2 cellular contexts compared by ENCODE assay signal in the genomic region with DNA sequence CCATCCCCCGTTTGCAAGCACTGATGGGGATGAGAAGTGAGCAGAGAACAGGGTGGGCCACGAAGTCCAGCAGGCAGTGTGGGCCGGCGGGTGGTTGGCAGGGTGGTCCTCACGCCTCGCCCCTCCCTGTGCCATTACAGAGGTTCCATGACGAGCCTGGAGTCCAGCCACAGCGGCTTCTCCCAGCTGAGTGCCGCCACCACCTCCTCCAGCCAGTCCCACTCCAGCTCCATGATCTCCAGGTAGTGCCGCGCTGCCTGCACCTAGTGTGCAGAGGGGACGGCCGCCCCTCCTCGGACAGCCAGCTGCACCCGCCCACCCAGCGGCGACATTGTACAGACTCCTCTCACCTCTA.
TF ChIP-seq lines count a peak whose summit lies in the region.

No MANE protein-coding gene starts in this region.

TF ChIP-seq in SK-N-SH, 30 proteins besides CTCF, POLR2A, EP300 and RAD21 (continued from another document):
- TF ChIP-seq, protein P1, sequence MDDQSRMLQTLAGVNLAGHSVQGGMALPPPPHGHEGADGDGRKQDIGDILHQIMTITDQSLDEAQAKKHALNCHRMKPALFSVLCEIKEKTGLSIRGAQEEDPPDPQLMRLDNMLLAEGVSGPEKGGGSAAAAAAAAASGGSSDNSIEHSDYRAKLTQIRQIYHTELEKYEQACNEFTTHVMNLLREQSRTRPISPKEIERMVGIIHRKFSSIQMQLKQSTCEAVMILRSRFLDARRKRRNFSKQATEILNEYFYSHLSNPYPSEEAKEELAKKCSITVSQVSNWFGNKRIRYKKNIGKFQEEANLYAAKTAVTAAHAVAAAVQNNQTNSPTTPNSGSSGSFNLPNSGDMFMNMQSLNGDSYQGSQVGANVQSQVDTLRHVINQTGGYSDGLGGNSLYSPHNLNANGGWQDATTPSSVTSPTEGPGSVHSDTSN (IDR thresholded peaks at IDR 0.05), result no peak
- TF ChIP-seq POLR2AphosphoS5 (IDR thresholded peaks at IDR 0.05; ENCODE audit: low read depth, low read length), result no peak
- TF ChIP-seq, protein P2, sequence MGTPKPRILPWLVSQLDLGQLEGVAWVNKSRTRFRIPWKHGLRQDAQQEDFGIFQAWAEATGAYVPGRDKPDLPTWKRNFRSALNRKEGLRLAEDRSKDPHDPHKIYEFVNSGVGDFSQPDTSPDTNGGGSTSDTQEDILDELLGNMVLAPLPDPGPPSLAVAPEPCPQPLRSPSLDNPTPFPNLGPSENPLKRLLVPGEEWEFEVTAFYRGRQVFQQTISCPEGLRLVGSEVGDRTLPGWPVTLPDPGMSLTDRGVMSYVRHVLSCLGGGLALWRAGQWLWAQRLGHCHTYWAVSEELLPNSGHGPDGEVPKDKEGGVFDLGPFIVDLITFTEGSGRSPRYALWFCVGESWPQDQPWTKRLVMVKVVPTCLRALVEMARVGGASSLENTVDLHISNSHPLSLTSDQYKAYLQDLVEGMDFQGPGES (IDR thresholded peaks at IDR 0.05; ENCODE audit: low read depth, low read length), result no peak

TF ChIP-seq in SK-N-SH treated with all-trans-retinoic acid at 6 μM for 48 hours, 23 proteins besides CTCF, POLR2A, EP300 and RAD21 (continued from another document):
- TF ChIP-seq, protein P3, sequence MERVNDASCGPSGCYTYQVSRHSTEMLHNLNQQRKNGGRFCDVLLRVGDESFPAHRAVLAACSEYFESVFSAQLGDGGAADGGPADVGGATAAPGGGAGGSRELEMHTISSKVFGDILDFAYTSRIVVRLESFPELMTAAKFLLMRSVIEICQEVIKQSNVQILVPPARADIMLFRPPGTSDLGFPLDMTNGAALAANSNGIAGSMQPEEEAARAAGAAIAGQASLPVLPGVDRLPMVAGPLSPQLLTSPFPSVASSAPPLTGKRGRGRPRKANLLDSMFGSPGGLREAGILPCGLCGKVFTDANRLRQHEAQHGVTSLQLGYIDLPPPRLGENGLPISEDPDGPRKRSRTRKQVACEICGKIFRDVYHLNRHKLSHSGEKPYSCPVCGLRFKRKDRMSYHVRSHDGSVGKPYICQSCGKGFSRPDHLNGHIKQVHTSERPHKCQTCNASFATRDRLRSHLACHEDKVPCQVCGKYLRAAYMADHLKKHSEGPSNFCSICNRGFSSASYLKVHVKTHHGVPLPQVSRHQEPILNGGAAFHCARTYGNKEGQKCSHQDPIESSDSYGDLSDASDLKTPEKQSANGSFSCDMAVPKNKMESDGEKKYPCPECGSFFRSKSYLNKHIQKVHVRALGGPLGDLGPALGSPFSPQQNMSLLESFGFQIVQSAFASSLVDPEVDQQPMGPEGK (CRISPR knock-in tag; IDR thresholded peaks at IDR 0.05; ENCODE audit: borderline replicate concordance), result no peak
- TF ChIP-seq GLIS3 (CRISPR knock-in tag; IDR thresholded peaks at IDR 0.05) (no peak), ARNTL (CRISPR knock-in tag; IDR thresholded peaks at IDR 0.05; ENCODE audit: borderline replicate concordance, low read depth) (no peak), TCF4 (CRISPR knock-in tag; IDR thresholded peaks at IDR 0.05; ENCODE audit: borderline replicate concordance) (no peak), BACH2 (CRISPR knock-in tag; IDR thresholded peaks at IDR 0.05; ENCODE audit: borderline replicate concordance) (no peak), ZFP30 (CRISPR knock-in tag; IDR thresholded peaks at IDR 0.05) (no peak), ZNF70 (CRISPR knock-in tag; IDR thresholded peaks at IDR 0.05) (no peak), ZNF8 (CRISPR knock-in tag; IDR thresholded peaks at IDR 0.05) (no peak), ESRRG (CRISPR knock-in tag; IDR thresholded peaks at IDR 0.05) (no peak), OSR1 (CRISPR knock-in tag; IDR thresholded peaks at IDR 0.05) (no peak), ZNF565 (CRISPR knock-in tag; conservative IDR thresholded peaks at IDR 0.05; ENCODE audit: low read depth) (no peak), TOX (CRISPR knock-in tag; IDR thresholded peaks at IDR 0.05; ENCODE audit: borderline replicate concordance) (no peak), ISL1 (CRISPR knock-in tag; IDR thresholded peaks at IDR 0.05) (no peak), PPARA (CRISPR knock-in tag; IDR thresholded peaks at IDR 0.05; ENCODE audit: borderline replicate concordance) (no peak)
- TF ChIP-seq, protein P4, sequence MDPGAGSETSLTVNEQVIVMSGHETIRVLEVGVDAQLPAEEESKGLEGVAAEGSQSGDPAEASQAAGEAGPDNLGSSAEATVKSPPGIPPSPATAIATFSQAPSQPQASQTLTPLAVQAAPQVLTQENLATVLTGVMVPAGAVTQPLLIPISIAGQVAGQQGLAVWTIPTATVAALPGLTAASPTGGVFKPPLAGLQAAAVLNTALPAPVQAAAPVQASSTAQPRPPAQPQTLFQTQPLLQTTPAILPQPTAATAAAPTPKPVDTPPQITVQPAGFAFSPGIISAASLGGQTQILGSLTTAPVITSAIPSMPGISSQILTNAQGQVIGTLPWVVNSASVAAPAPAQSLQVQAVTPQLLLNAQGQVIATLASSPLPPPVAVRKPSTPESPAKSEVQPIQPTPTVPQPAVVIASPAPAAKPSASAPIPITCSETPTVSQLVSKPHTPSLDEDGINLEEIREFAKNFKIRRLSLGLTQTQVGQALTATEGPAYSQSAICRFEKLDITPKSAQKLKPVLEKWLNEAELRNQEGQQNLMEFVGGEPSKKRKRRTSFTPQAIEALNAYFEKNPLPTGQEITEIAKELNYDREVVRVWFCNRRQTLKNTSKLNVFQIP (CRISPR knock-in tag; IDR thresholded peaks at IDR 0.05; ENCODE audit: borderline replicate concordance, low read depth), result no peak
